Comparison of ENCODE assay signal across 8 cellular contexts in the genomic region with DNA sequence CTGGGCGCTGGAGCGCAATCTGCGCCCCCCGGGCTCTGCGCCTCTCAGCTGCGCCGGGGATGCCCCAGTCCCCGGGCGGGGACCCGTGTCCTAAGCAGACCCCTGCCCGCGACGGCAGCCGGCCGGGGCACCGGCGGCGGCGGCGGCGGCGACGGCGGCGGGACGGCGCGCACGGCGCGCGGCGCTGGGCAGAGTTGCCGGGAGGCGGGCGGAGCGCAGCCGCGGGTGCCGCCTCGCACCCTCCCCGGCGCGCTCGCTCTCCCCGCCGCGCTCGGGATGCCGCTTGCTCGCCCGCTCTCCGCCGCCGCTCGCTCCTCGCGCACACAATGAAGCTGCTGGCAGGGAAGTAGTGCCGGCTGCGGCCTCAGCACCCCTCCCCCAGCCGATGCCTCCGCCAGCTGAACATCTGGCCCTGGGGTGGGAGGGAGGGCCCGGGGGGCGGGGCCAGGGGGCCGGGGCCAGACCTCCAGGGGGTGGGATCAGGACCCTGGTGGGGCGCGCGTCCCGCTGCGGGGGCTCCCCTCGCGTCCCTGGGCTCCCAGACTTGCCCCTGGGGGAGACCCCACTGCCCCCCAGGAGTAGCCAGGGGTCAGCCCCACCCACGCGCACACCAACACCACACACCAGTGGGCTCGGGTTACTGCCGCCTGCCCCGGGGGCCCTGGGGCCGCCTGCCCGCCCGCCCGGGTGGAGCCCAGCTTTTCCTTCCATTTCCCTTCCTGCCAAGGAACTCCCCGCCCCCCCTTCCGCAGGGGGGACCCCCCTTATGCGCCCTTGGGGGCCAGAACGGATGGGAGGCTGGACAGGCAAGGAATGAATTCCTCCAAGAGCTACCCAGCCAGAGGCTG. TPM values are rescaled to one million over a fixed set of nuclear protein-coding genes. Genes with fewer than 3 reads are reported as not detected.
DNase-seq lines count a peak whose midpoint lies in the region; ATAC-seq and TF ChIP-seq lines count a peak whose summit lies in the region.

Gene RCOR2 (minus strand): TSS at position 328 of the 848 bp plus-strand sequence. CDS start 708 bp downstream, outside the sequence.

- H3K4me1 Mint-ChIP-seq in IgD-negative memory B cell (peaks cover 0 to 10% (median 3%) of the 10 kb centered on the region in 3 donors), naive B cell (peaks cover 11 to 21% (median 18%) of the 10 kb centered on the region in 3 donors)

- BruUV-seq in OCI-LY7 (replicated peaks; lab: Mats Ljungman, UMichigan), result no TSS peak

- H3K36me3 Mint-ChIP-seq in IgD-negative memory B cell (no peaks in the 10 kb centered on the region), naive B cell (no peaks in the 10 kb centered on the region)

- peak within 1 kb of the TSS; percentile 89 for H2AFZ ChIP-seq in OCI-LY7 (ENCODE audit: low read length)

- no peak for TF ChIP-seq CTCF in OCI-LY7 (conservative IDR thresholded peaks at IDR 0.05; ENCODE audit: low read length)

- H3K9me3 Mint-ChIP-seq in IgD-negative memory B cell (no peaks in the 10 kb centered on the region), naive B cell (no peaks in the 10 kb centered on the region)

- H3K27me3 Mint-ChIP-seq in IgD-negative memory B cell (peaks cover 11% of the 10 kb centered on the region), naive B cell (peaks cover 6 to 31% (median 16%) of the 10 kb centered on the region in 3 donors)

- intact Hi-C loops in OCI-LY7 (cut with micrococcal nuclease; ENCODE audit: unreplicated experiment), result loop anchor here (2.0 kb wide), 2 partner anchors 22 to 78 kb away; partner anchors contain the start of genes MARK2 and NAA40

- H3K4me1 ChIP-seq in OCI-LY7 (ENCODE audit: insufficient read depth, low read length, poor library complexity, severe bottlenecking), result peaks cover 32% of the 10 kb centered on the region

- no peaks in the 10 kb centered on the region for H3K79me2 ChIP-seq in OCI-LY7 (ENCODE audit: insufficient read depth, low read depth, low read length)

- H3K9me3 ChIP-seq in OCI-LY7 (ENCODE audit: low read length), result no peaks in the 10 kb centered on the region

- no peaks in the 10 kb centered on the region for H4K20me1 ChIP-seq in OCI-LY7 (ENCODE audit: insufficient read depth, low read length)

- DNase-seq in DMS53 treated with DMSO at 0.1 percent for 48 hours (lab: John Stamatoyannopoulos, UW; ENCODE audit: unreplicated experiment), result peak; percentile 90
- DNase-seq in OCI-LY7 (ENCODE audit: low spot score), result peak; percentile 91
- DNase-seq in activated T-helper 1 cell treated with Interleukin-2 at 50 U/mL for 16 hours (ENCODE audit: low read depth), result peak; percentile 41
- DNase-seq in fibroblast of gingiva (ENCODE audit: low read depth), result peak; percentile 92
- peak; percentile 55 for DNase-seq in naive B cell
- peak; percentile 73 for DNase-seq in stimulated activated naive CD8-positive, alpha-beta T cell treated with anti-CD3 and anti-CD28 coated beads, Interleukin-15, Interleukin-2, amounts not matched to agents 100 U/mL and 50 U/mL, for 24 hours

- H3K27ac Mint-ChIP-seq in IgD-negative memory B cell, result peak within 1 kb of the TSS in 1 of 3 donors; percentile 3
- H3K27ac Mint-ChIP-seq in naive B cell, result no peak within 1 kb of the TSS

- ATAC-seq in naive B cell (ENCODE audit: low read depth in 2 of 2) (peak; percentile 55 to 60), GM19023 (IDR thresholded peaks at IDR 0.05; ENCODE audit: unreplicated experiment) (no peak)
- peak; percentile 51 for ATAC-seq in stimulated activated naive CD8-positive, alpha-beta T cell treated with anti-CD3 and anti-CD28 coated beads, Interleukin-15, Interleukin-2, amounts not matched to agents 100 U/mL and 50 U/mL, for 24 hours

- POLR2A ChIA-PET in OCI-LY7 (lab: Charles Lee), result no interaction called here

- H3K4me2 ChIP-seq in OCI-LY7 (ENCODE audit: low read length), result peak within 1 kb of the TSS; percentile 100

- peak within 1 kb of the TSS; percentile 29 for H3K27ac ChIP-seq in OCI-LY7 (ENCODE audit: low read depth, low read length, poor library complexity, severe bottlenecking)

- H3K9me2 ChIP-seq in OCI-LY7 (ENCODE audit: insufficient read depth, low read length), result no peaks in the 10 kb centered on the region

- CTCF ChIA-PET in OCI-LY7 (lab: Charles Lee; ENCODE audit: unreplicated experiment), result interaction anchor here (0.6 kb wide), 1 partner anchor 235 kb away, joined by 4 read pairs; no protein-coding TSS in a partner anchor

- peak within 1 kb of the TSS; percentile 71 for H3K4me3 ChIP-seq in OCI-LY7 (ENCODE audit: low read depth, low read length, poor library complexity, severe bottlenecking)

- H3K4me3 Mint-ChIP-seq in IgD-negative memory B cell (peak within 1 kb of the TSS; percentile 72 to 96 (median 81)), naive B cell (peak within 1 kb of the TSS; percentile 72 to 88 (median 83))

- no peaks in the 10 kb centered on the region for H3K36me3 ChIP-seq in OCI-LY7 (ENCODE audit: insufficient read depth, low read length)

RNA-seq across cellular contexts. Expression of gene RCOR2, which starts in this region (rescaled TPM):
- polyA plus RNA-seq in IgD-negative memory B cell, result not detected
- total RNA-seq in OCI-LY7 (2014; rRNA removed; shearing (Covaris generic)), result 2.1 and 2.4 TPM in 2 replicates
- 2.4 and 3.2 TPM in 2 replicates for total RNA-seq in OCI-LY7 (2022)
- not detected for polyA plus RNA-seq in naive B cell (ENCODE audit: low read depth in 6 of 6)

Comparison
In these comparisons a context has a peak if more than half of its experiments do, and no peak if none do; other contexts are left out.
1. Peak in DNase-seq and ATAC-seq in naive B cell; RNA of the gene not detected or under 1 TPM.
2. DNase-seq: peak in every context shown above with its lines; median percentile 92 in fibroblast of gingiva; 91 in OCI-LY7; 90 in DMS53 treated with DMSO at 0.1 percent for 48 hours; 73 in stimulated activated naive CD8-positive, alpha-beta T cell treated with anti-CD3 and anti-CD28 coated beads, Interleukin-15, Interleukin-2, amounts not matched to agents 100 U/mL and 50 U/mL, for 24 hours; 55 in naive B cell; 41 in activated T-helper 1 cell treated with Interleukin-2 at 50 U/mL for 16 hours.